ENCODE assay signal across 26 cellular contexts in the genomic region with DNA sequence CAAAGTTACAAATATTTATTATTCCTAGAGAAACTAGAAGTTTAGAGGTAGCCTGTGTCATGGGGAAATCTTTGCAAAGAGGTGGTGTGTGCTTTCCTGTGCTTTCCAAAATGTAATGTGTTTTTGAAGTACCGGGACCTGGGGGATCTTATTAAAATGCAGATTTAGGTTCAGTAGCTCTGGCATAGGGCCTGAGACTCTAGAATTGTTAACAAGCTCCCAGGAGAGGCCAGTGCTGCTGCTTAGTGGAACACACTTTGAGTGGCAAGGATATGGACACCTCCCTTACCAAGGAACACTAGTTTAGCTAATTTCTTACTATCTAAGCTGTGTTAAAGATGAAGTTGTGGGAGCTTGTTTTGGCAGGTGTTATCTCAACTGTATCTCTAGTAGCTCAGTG.
A peak's percentile ranks its signal among the peaks of the same experiment; 100 is the strongest.
DNase-seq lines count a peak whose midpoint lies in the region; ATAC-seq and TF ChIP-seq lines count a peak whose summit lies in the region.
"Had no signal": no experiment of that assay in that cellular context is flagged by ENCODE, and none has a peak within 500 bp of the region (broad histone marks: within the 10 kb centered on the region; RNA-seq: fewer than 3 reads in every experiment).

No MANE protein-coding gene starts in this region.

- peak; percentile 0 for DNase-seq in DMS53 (lab: John Stamatoyannopoulos, UW)
- DNase-seq in DMS53 treated with DMSO at 0.1 percent for 48 hours (lab: John Stamatoyannopoulos, UW; ENCODE audit: unreplicated experiment), result no peak
- peak; percentile 20 to 24 for DNase-seq in HAP-1 (ENCODE audit: low spot score in 2 of 2)
- no peak for DNase-seq in endodermal cell
- DNase-seq in left kidney (ENCODE audit: low read depth, low spot score), result peak; percentile 7
- DNase-seq: BE2C; CD8-positive, alpha-beta memory T cell; DMS 273 treated with DMSO at 0.1 percent for 48 hours; GM23248; KBM-7; NCI-H1105 treated with DMSO at 0.1 percent for 48 hours; NCI-H146; NCI-H2029; NCI-H2171; NCI-H226; NCI-H524 treated with DMSO at 0.1 percent for 48 hours; NCI-H774; PC-9; SJCRH30 had no signal

- WGBS in endodermal cell (ENCODE audit: insufficient coverage in 1 of 2, insufficient read length in 1 of 2), 2 experiments, result 53 to 100% methylated on average over 1 of the region's 1 CpG

- H3K27me3 ChIP-seq in HAP-1 (ENCODE audit: low read depth), result no peaks in the 10 kb centered on the region
- H3K27me3 ChIP-seq in endodermal cell (ENCODE audit: control insufficient read depth, insufficient read depth, low read length, poor library complexity, severe bottlenecking), result no peaks in the 10 kb centered on the region
- H3K27me3 ChIP-seq: BE2C, SJCRH30 had no signal

- H3K4me1 ChIP-seq in HAP-1, result peaks cover 2% of the 10 kb centered on the region; the same call in 1 of the 2 replicates
- H3K4me1 ChIP-seq in endodermal cell (ENCODE audit: control insufficient read depth, insufficient read depth, low read length), result peaks cover 8% of the 10 kb centered on the region
- H3K4me1 ChIP-seq: SJCRH30 had no signal

- no peaks in the 10 kb centered on the region for H3K27me3 Mint-ChIP-seq in endodermal cell (ENCODE audit: insufficient read depth)
- H3K27me3 Mint-ChIP-seq: CD8-positive, alpha-beta memory T cell had no signal

- no peaks in the 10 kb centered on the region for H3K36me3 ChIP-seq in HAP-1 (replicated peaks)
- no peaks in the 10 kb centered on the region for H3K36me3 ChIP-seq in endodermal cell (ENCODE audit: control insufficient read depth, insufficient read depth, low read length)
- H3K36me3 ChIP-seq: BE2C, SJCRH30 had no signal

- no peak overlapping the region for H3K9ac ChIP-seq in endodermal cell (ENCODE audit: extremely low read depth, low read length, poor library complexity, severe bottlenecking)
- H3K9ac ChIP-seq: GM23248 had no signal

- ATAC-seq in GM19452 (IDR thresholded peaks at IDR 0.05; ENCODE audit: unreplicated experiment) (no peak), HG03196 (IDR thresholded peaks at IDR 0.05; ENCODE audit: unreplicated experiment) (no peak), GM18861 (IDR thresholded peaks at IDR 0.05; ENCODE audit: unreplicated experiment) (no peak)
- ATAC-seq: Right ventricle myocardium inferior, SK-N-SH treated with all-trans-retinoic acid at 6 μM for 48 hours had no signal

- peaks cover 21% of the 10 kb centered on the region for H3K4me1 Mint-ChIP-seq in endodermal cell
- H3K4me1 Mint-ChIP-seq: CD14-positive monocyte; CD8-positive, alpha-beta memory T cell had no signal

- H3K4me3 Mint-ChIP-seq in endodermal cell, result no peak overlapping the region
- H3K4me3 Mint-ChIP-seq: CD14-positive monocyte; CD8-positive, alpha-beta memory T cell had no signal

- no peak overlapping the region for H3K27ac ChIP-seq in endodermal cell (ENCODE audit: low read depth, low read length)
- H3K27ac ChIP-seq: 22Rv1, GM23248, PC-9, SJCRH30 had no signal

- H3K4me3 ChIP-seq in HAP-1 (no peak overlapping the region), endodermal cell (ENCODE audit: low read length) (no peak overlapping the region)
- H3K4me3 ChIP-seq: GM23248, PC-9, SJCRH30 had no signal

- H3K9me3 Mint-ChIP-seq in endodermal cell, result no peaks in the 10 kb centered on the region
- H3K9me3 Mint-ChIP-seq: CD14-positive monocyte had no signal

- no peaks in the 10 kb centered on the region for H3K36me3 Mint-ChIP-seq in endodermal cell (ENCODE audit: low read depth)
- H3K36me3 Mint-ChIP-seq: CD14-positive monocyte; CD8-positive, alpha-beta memory T cell had no signal

- no peak for TF ChIP-seq CTCF in endodermal cell (conservative IDR thresholded peaks at IDR 0.05)

- H3K27ac Mint-ChIP-seq in endodermal cell, result peak overlapping the region; percentile 50
- H3K27ac Mint-ChIP-seq: CD14-positive monocyte; CD8-positive, alpha-beta memory T cell had no signal

- H3K9me3 ChIP-seq in HAP-1 (no peaks in the 10 kb centered on the region), endodermal cell (ENCODE audit: control insufficient read depth, low read length) (no peaks in the 10 kb centered on the region)
- H3K9me3 ChIP-seq: BE2C, SJCRH30 had no signal

- in situ Hi-C loops in HAP-1 (cut with MboI; ENCODE audit: low sequenced_read_pairs), result no loop called here

Comparison
In these comparisons a context has a peak if more than half of its experiments do, and no peak if none do; other contexts are left out.
1. DNase-seq: peak in DMS53 (single experiment), HAP-1 (2 of 2) and left kidney (single experiment); none in DMS53 treated with DMSO at 0.1 percent for 48 hours (single experiment) and endodermal cell (single experiment).